15 cellular contexts compared by ENCODE assay signal in the genomic region with DNA sequence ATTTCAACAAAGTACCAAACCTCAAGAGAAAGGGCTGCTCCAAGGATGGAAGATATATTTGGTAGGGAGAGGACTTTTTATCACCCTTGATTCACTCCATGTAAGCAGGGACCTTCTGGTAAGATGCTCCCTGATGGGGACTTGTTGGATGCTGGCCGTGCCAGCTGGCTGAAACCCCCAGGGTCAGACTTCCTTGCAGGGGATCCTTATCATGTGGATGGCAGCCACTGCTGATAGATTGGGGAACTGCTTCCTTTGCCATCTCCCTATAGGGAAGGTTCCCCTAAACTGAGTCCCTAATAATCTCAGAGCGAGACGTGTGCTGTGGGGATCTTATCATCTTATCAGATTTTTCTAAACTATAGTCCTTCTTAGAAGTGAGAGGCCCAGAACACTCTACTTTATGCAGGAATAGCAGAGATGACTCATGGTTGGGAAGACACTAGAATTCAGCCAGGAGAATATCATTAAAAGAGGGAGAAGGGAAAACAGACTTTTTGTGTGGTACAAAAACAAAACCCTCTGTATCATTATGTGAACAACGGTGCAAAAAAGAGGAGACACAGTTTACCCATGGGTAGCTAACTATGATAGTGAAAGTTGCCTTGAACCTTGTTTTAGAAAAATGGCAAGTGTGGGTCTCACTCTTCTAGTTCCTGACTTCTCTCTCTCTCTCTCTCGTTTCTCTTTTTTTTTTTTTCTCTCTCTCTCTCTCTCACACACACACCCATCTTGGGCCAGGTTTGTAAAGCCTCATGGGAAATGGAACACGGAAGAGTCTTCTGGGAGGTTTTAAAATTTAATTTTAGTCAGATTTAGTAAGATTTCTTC. TPM values are rescaled to one million over a fixed set of nuclear protein-coding genes. Genes with fewer than 3 reads are reported as not detected.
DNase-seq lines count a peak whose midpoint lies in the region; ATAC-seq and TF ChIP-seq lines count a peak whose summit lies in the region.
"Had no signal": no experiment of that assay in that cellular context is flagged by ENCODE, and none has a peak within 500 bp of the region (broad histone marks: within the 10 kb centered on the region; RNA-seq: fewer than 3 reads in every experiment).

No MANE protein-coding gene starts in this region.

- peaks cover 100% of the 10 kb centered on the region for H3K79me2 ChIP-seq in DOHH2 (ENCODE audit: control insufficient read depth, low read length)

- peak overlapping the region; percentile 51 to 96 (median 82) for H3K27ac Mint-ChIP-seq in IgD-negative memory B cell
- H3K27ac Mint-ChIP-seq in activated naive CD4-positive, alpha-beta T cell treated with anti-CD3 and anti-CD28 coated beads, Interleukin-2, amount 50 U/mL, for 72 hours = peak overlapping the region; percentile 80 to 82
- peak overlapping the region; percentile 87 to 98 (median 96) for H3K27ac Mint-ChIP-seq in naive thymus-derived CD8-positive, alpha-beta T cell

- H3K36me3 ChIP-seq in DOHH2 (ENCODE audit: control insufficient read depth, low read length) = peaks cover 98% of the 10 kb centered on the region
- H3K36me3 ChIP-seq: pancreas, transverse colon had no signal

- H3K4me1 Mint-ChIP-seq in IgD-negative memory B cell = peaks cover 69 to 81% (median 70%) of the 10 kb centered on the region in 3 donors
- H3K4me1 Mint-ChIP-seq in naive thymus-derived CD8-positive, alpha-beta T cell = peaks cover 51 to 99% (median 94%) of the 10 kb centered on the region in 4 donors

- peaks cover 13% of the 10 kb centered on the region for H3F3A ChIP-seq in DOHH2 (ENCODE audit: control insufficient read depth, insufficient read depth)

- no peaks in the 10 kb centered on the region for H3K27me3 Mint-ChIP-seq in IgD-negative memory B cell
- no peaks in the 10 kb centered on the region for H3K27me3 Mint-ChIP-seq in naive thymus-derived CD8-positive, alpha-beta T cell

- peak overlapping the region; percentile 34 for H3K4me2 ChIP-seq in DOHH2 (ENCODE audit: low read length)

- H3K4me3 Mint-ChIP-seq in IgD-negative memory B cell = peak overlapping the region; percentile 23 to 86 (median 68)
- peak overlapping the region; percentile 55 to 100 (median 78) for H3K4me3 Mint-ChIP-seq in naive thymus-derived CD8-positive, alpha-beta T cell

- TF ChIP-seq CTCF in DOHH2 (IDR thresholded peaks at IDR 0.05; ENCODE audit: low read depth, low read length, poor library complexity, severe bottlenecking) = no peak

- peaks cover 98% of the 10 kb centered on the region for H3K4me1 ChIP-seq in DOHH2 (ENCODE audit: control insufficient read depth, low read length)
- H3K4me1 ChIP-seq: pancreas had no signal

- H3K36me3 Mint-ChIP-seq in IgD-negative memory B cell = peaks cover 22% of the 10 kb centered on the region
- H3K36me3 Mint-ChIP-seq in activated naive CD4-positive, alpha-beta T cell treated with anti-CD3 and anti-CD28 coated beads, Interleukin-2, amount 50 U/mL, for 72 hours = peaks cover 69 to 74% of the 10 kb centered on the region in 2 donors
- H3K36me3 Mint-ChIP-seq in naive thymus-derived CD8-positive, alpha-beta T cell = peaks cover 5 to 91% (median 39%) of the 10 kb centered on the region in 3 donors

- H3K4me3 ChIP-seq in DOHH2 (ENCODE audit: low read length) = peak overlapping the region; percentile 19
- H3K4me3 ChIP-seq: pancreas, transverse colon had no signal

- H3K9me3 ChIP-seq in DOHH2 (ENCODE audit: control insufficient read depth, insufficient read depth, low read length) = no peaks in the 10 kb centered on the region
- H3K9me3 ChIP-seq: pancreas, transverse colon had no signal

- peak; percentile 42 to 51 for ATAC-seq in activated naive CD4-positive, alpha-beta T cell treated with anti-CD3 and anti-CD28 coated beads, Interleukin-2, amount 50 U/mL, for 72 hours
- no peak for ATAC-seq in naive thymus-derived CD8-positive, alpha-beta T cell
- ATAC-seq in HG03439 (IDR thresholded peaks at IDR 0.05; ENCODE audit: unreplicated experiment) (no peak), GM18873 (IDR thresholded peaks at IDR 0.05; ENCODE audit: low FRiP score, unreplicated experiment) (no peak), HG02610 (IDR thresholded peaks at IDR 0.05; ENCODE audit: unreplicated experiment) (no peak)
- ATAC-seq: pancreas had no signal

- H3K27ac ChIP-seq in DOHH2 (ENCODE audit: low read depth, low read length) = peak overlapping the region; percentile 24
- H3K27ac ChIP-seq: epithelial cell of prostate, pancreas, VCaP had no signal

- H3K27me3 ChIP-seq in DOHH2 (ENCODE audit: control insufficient read depth, low read length) = no peaks in the 10 kb centered on the region
- H3K27me3 ChIP-seq: pancreas, transverse colon had no signal

- H3K9me3 Mint-ChIP-seq in IgD-negative memory B cell = no peaks in the 10 kb centered on the region
- H3K9me3 Mint-ChIP-seq in activated naive CD4-positive, alpha-beta T cell treated with anti-CD3 and anti-CD28 coated beads, Interleukin-2, amount 50 U/mL, for 72 hours = no peaks in the 10 kb centered on the region
- no peaks in the 10 kb centered on the region for H3K9me3 Mint-ChIP-seq in naive thymus-derived CD8-positive, alpha-beta T cell

- H4K20me1 ChIP-seq in DOHH2 (ENCODE audit: control insufficient read depth, insufficient read depth, low read depth, low read length) = peaks cover 55% of the 10 kb centered on the region

- DNase-seq in activated naive CD4-positive, alpha-beta T cell treated with anti-CD3 and anti-CD28 coated beads, Interleukin-2, amount 50 U/mL, for 72 hours (ENCODE audit: low spot score in 2 of 2) = no peak
- DNase-seq in naive thymus-derived CD8-positive, alpha-beta T cell = no peak
- DNase-seq: anterior cingulate cortex, DMS79, kidney, NCI-H1417, pancreas, transverse colon had no signal

- H3K9me2 ChIP-seq in DOHH2 (replicated peaks; ENCODE audit: control insufficient read depth, low read length) = no peaks in the 10 kb centered on the region

- POLR2A ChIA-PET in naive thymus-derived CD8-positive, alpha-beta T cell (lab: Charles Lee) = interaction anchor here (0.7 to 13.9 kb wide), 9 partner anchors 8 to 98 kb away, joined by 3 to 376 read pairs (median 14); a partner anchor contains a TSS

RNA-seq across cellular contexts. Expression of a gene that starts 16.1 kb away (rescaled TPM):
- polyA plus RNA-seq in IgD-negative memory B cell = 255 TPM
- 10 to 100 TPM; 81.2 to 82.9 TPM for total RNA-seq in activated naive CD4-positive, alpha-beta T cell treated with anti-CD3 and anti-CD28 coated beads, Interleukin-2, amount 50 U/mL, for 72 hours
- 100 to 1,000 TPM; 233 to 249 TPM for total RNA-seq in naive thymus-derived CD8-positive, alpha-beta T cell
- polyA plus RNA-seq in naive thymus-derived CD8-positive, alpha-beta T cell = 100 to 1,000 TPM; 328 to 416 (median 383) TPM

Comparison
In these comparisons a context has a peak if more than half of its experiments do, and no peak if none do; other contexts are left out.
1. ATAC-seq: peak in activated naive CD4-positive, alpha-beta T cell treated with anti-CD3 and anti-CD28 coated beads, Interleukin-2, amount 50 U/mL, for 72 hours (2 of 2); none in naive thymus-derived CD8-positive, alpha-beta T cell (0 of 2), HG03439 (single experiment), GM18873 (single experiment) and HG02610 (single experiment).
2. Peak in every context shown above with its lines, with median percentiles within 50 percentile points of each other: H3K27ac Mint-ChIP-seq.